Comparison of ENCODE assay signal across 29 cellular contexts in genomic region chr6:109962271-109962670, GRCh38. TPM values are rescaled to one million over a fixed set of nuclear protein-coding genes. Genes with fewer than 3 reads are reported as not detected.
"Had no signal": no experiment of that assay in that cellular context is flagged by ENCODE, and none has a peak within 500 bp of the region (broad histone marks: within the 10 kb centered on the region; RNA-seq: fewer than 3 reads in every experiment).

No MANE protein-coding gene starts in this region.

- H3K27ac ChIP-seq: brain microvascular endothelial cell, cardiac muscle cell had no signal

- H3K4me1 Mint-ChIP-seq: activated B cell treated with CpG ODN at 0.5 μM for 24 hours; activated CD4-positive, alpha-beta T cell treated with anti-CD3 and anti-CD28 coated beads, Interleukin-2, amount 10 ng/mL, durations not matched to agents 24 days and 14 days; activated T-helper 17 cell treated with anti-CD3 and anti-CD28 coated beads, Interleukin-2, amount 50 U/mL, for 72 hours; T-cell had no signal

- DNase-seq: activated B cell treated with CpG ODN at 0.5 μM for 24 hours; activated CD4-positive, alpha-beta T cell treated with anti-CD3 and anti-CD28 coated beads for 1 hour; activated CD4-positive, alpha-beta T cell treated with anti-CD3 and anti-CD28 coated beads, Interleukin-2, amount 10 ng/mL, durations not matched to agents 24 days and 14 days; activated CD4-positive, alpha-beta T cell treated with anti-CD3 and anti-CD28 coated beads, Interleukin-2, amount 50 U/mL, for 48 hours; activated CD8-positive, alpha-beta memory T cell treated with anti-CD3 and anti-CD28 coated beads for 24 hours; activated gamma-delta T cell; activated naive CD4-positive, alpha-beta T cell treated with anti-CD3 and anti-CD28 coated beads for 36 hours; activated T-cell treated with anti-CD3 and anti-CD28 coated beads for 4 hours; activated T-cell treated with anti-CD3 and anti-CD28 coated beads, Interleukin-2, amount 50 U/mL, for 48 hours; amygdala; brain microvascular endothelial cell; NCI-H1048; NCI-H146; NCI-H187 treated with DMSO at 0.1 percent for 48 hours; NCI-H2171; NCI-H345; NCI-H510A treated with DMSO at 0.1 percent for 48 hours; NCI-H69; NK-92 treated with Interleukin-12 subunit alpha and Interleukin-12 subunit beta, amount 100 ng/mL, for 24 hours; OCI-M1; SIG-M5; T-cell; T-helper 2 cell; T1000 had no signal

- FAIRE-seq: RCC 7860, TTC549 had no signal

- H3K27me3 ChIP-seq: brain microvascular endothelial cell, cardiac muscle cell had no signal

- H3K4me3 Mint-ChIP-seq: activated B cell treated with CpG ODN at 0.5 μM for 24 hours; activated CD4-positive, alpha-beta T cell treated with anti-CD3 and anti-CD28 coated beads, Interleukin-2, amount 10 ng/mL, durations not matched to agents 24 days and 14 days; activated naive CD4-positive, alpha-beta T cell treated with anti-CD3 and anti-CD28 coated beads for 36 hours; activated naive CD8-positive, alpha-beta T cell; activated T-helper 17 cell treated with anti-CD3 and anti-CD28 coated beads, Interleukin-2, amount 50 U/mL, for 72 hours; T-cell had no signal

- ATAC-seq: activated T-helper 17 cell treated with anti-CD3 and anti-CD28 coated beads, Interleukin-2, amount 50 U/mL, for 72 hours; T-cell had no signal

- H3K36me3 ChIP-seq: brain microvascular endothelial cell, cardiac muscle cell had no signal

- H3K4me3 ChIP-seq: cardiac muscle cell had no signal

- H3K27ac Mint-ChIP-seq: activated B cell treated with CpG ODN at 0.5 μM for 24 hours; activated CD4-positive, alpha-beta T cell treated with anti-CD3 and anti-CD28 coated beads, Interleukin-2, amount 10 ng/mL, durations not matched to agents 24 days and 14 days; activated naive CD4-positive, alpha-beta T cell treated with anti-CD3 and anti-CD28 coated beads for 36 hours; activated naive CD8-positive, alpha-beta T cell; activated T-helper 17 cell treated with anti-CD3 and anti-CD28 coated beads, Interleukin-2, amount 50 U/mL, for 72 hours; T-cell had no signal

- H3K36me3 Mint-ChIP-seq: T-cell had no signal

- H3K9me3 Mint-ChIP-seq: activated CD4-positive, alpha-beta T cell treated with anti-CD3 and anti-CD28 coated beads, Interleukin-2, amount 10 ng/mL, durations not matched to agents 24 days and 14 days; activated naive CD4-positive, alpha-beta T cell treated with anti-CD3 and anti-CD28 coated beads for 36 hours; activated T-helper 17 cell treated with anti-CD3 and anti-CD28 coated beads, Interleukin-2, amount 50 U/mL, for 72 hours; T-cell had no signal

RNA-seq across cellular contexts. Expression of gene GPR6, which starts 15.8 kb away (rescaled TPM):
- total RNA-seq: activated B cell treated with CpG ODN at 0.5 μM for 24 hours; activated CD4-positive, alpha-beta T cell treated with anti-CD3 and anti-CD28 coated beads, Interleukin-2, amount 10 ng/mL, durations not matched to agents 24 days and 14 days; activated naive CD4-positive, alpha-beta T cell treated with anti-CD3 and anti-CD28 coated beads for 36 hours; activated T-helper 17 cell treated with anti-CD3 and anti-CD28 coated beads, Interleukin-2, amount 50 U/mL, for 72 hours; cardiac muscle cell; T-cell had no signal
- polyA plus RNA-seq: cardiac muscle cell had no signal
